34 cellular contexts compared by ENCODE assay signal in genomic region chr5:103307470-103307869, GRCh38.
"Had no signal": no experiment of that assay in that cellular context is flagged by ENCODE, and none has a peak within 500 bp of the region (broad histone marks: within the 10 kb centered on the region; RNA-seq: fewer than 3 reads in every experiment).

No MANE protein-coding gene starts in this region.

- H3K27me3 ChIP-seq: adrenal gland, body of pancreas, brain microvascular endothelial cell, breast epithelium had no signal

- FAIRE-seq: astrocyte, TTC549 had no signal

- H3K27ac ChIP-seq: adrenal gland, body of pancreas, brain microvascular endothelial cell, breast epithelium, VCaP had no signal

- H3K4me3 ChIP-seq: adrenal gland, body of pancreas, breast epithelium had no signal

- H3K36me3 ChIP-seq: adrenal gland, brain microvascular endothelial cell, breast epithelium had no signal

- H3K4me1 ChIP-seq: adrenal gland, body of pancreas, breast epithelium had no signal

- ATAC-seq: activated CD8-positive, alpha-beta T cell treated with anti-CD3 and anti-CD28 coated beads for 36 hours; activated naive CD4-positive, alpha-beta T cell treated with anti-CD3 and anti-CD28 coated beads, Interleukin-2, amount 50 U/mL, for 72 hours; activated T-cell treated with anti-CD3 and anti-CD28 coated beads, Interleukin-2, amount 50 U/mL, for 4 hours; activated T-cell treated with anti-CD3 and anti-CD28 coated beads, Interleukin-2, amount 50 U/mL, for 72 hours; activated T-helper 17 cell treated with anti-CD3 and anti-CD28 coated beads, Interleukin-2, amount 50 U/mL, for 72 hours; body of pancreas had no signal

- DNase-seq: activated B cell treated with CpG ODN at 0.5 μM for 24 hours; activated CD4-positive, alpha-beta memory T cell treated with anti-CD3 and anti-CD28 coated beads for 36 hours; activated CD4-positive, alpha-beta T cell treated with anti-CD3 and anti-CD28 coated beads for 4 hours; activated CD4-positive, alpha-beta T cell treated with anti-CD3 and anti-CD28 coated beads, Interleukin-2, amount 10 ng/mL, durations not matched to agents 24 days and 14 days; activated CD4-positive, alpha-beta T cell treated with anti-CD3 and anti-CD28 coated beads, Interleukin-2, amount 50 U/mL, for 1 hour; activated CD4-positive, alpha-beta T cell treated with anti-CD3 and anti-CD28 coated beads, Interleukin-2, amount 50 U/mL, for 4 hours; activated CD4-positive, CD25-positive, alpha-beta regulatory T cell treated with anti-CD3 and anti-CD28 coated beads, Interleukin-2, amount 50 U/mL, for 72 hours; activated CD8-positive, alpha-beta memory T cell treated with anti-CD3 and anti-CD28 coated beads, Interleukin-2, amount 50 U/mL, for 4 hours; activated CD8-positive, alpha-beta T cell treated with anti-CD3 and anti-CD28 coated beads for 36 hours; activated effector memory CD4-positive, alpha-beta T cell treated with anti-CD3 and anti-CD28 coated beads, Interleukin-2, amount 50 U/mL, for 16 hours; activated gamma-delta T cell treated with Interleukin-2 at 50 U/mL for 16 hours; activated naive CD4-positive, alpha-beta T cell; activated naive CD4-positive, alpha-beta T cell treated with anti-CD3 and anti-CD28 coated beads for 36 hours; activated naive CD4-positive, alpha-beta T cell treated with anti-CD3 and anti-CD28 coated beads, Interleukin-2, amount 50 U/mL, for 16 hours; activated naive CD8-positive, alpha-beta T cell treated with anti-CD3 and anti-CD28 coated beads for 36 hours; activated T-cell treated with anti-CD3 and anti-CD28 coated beads for 4 hours; activated T-cell treated with anti-CD3 and anti-CD28 coated beads, Interleukin-2, amount 50 U/mL, for 1 hour; activated T-cell treated with anti-CD3 and anti-CD28 coated beads, Interleukin-2, amount 50 U/mL, for 4 hours; activated T-cell treated with anti-CD3 and anti-CD28 coated beads, Interleukin-2, amount 50 U/mL, for 72 hours; adrenal gland; amniotic stem cell; aorta; body of pancreas; brain microvascular endothelial cell; central memory CD4-positive, alpha-beta T cell; T-helper 1 cell; T-helper 2 cell; T-helper 9 cell had no signal

- H3K9me3 ChIP-seq: adrenal gland, body of pancreas, breast epithelium had no signal
